Comparison of ENCODE assay signal across 1 cellular context in the genomic region with DNA sequence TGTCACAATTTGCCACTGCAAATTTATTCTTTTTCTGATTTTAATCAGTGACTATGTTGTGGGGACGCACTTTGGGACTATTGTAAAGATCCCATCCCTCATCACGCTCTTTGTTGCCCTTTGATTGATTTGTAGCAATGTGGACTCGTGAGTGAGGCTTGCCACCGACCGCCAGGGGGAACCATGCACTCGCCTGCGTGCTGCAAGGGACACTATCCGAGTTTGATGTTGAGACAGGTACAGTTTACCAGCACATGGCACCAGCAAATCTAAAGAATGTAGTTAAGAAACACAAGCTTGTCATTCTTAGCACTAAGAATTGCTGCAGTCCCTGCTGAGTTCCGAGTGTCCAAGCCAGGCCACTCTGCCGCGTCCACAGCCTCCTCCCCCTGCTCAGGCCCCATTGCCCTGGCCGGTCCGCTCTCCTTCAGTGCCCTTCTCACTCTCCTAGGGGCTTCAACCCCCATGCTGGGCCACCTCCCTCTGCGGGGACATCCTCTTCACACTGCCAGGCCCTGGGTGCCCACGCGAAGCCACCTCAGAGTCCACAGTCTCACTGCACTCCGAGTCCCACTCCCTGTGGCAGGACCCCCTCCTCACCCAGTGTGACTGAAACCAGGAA.
TF ChIP-seq lines count a peak whose summit lies in the region.

No MANE protein-coding gene starts in this region.

TF ChIP-seq in GM12878, 131 proteins besides CTCF, POLR2A, EP300 and RAD21:
- TF ChIP-seq RB1 (IDR thresholded peaks at IDR 0.05; ENCODE audit: borderline replicate concordance): no peak
- TF ChIP-seq, protein P1, sequence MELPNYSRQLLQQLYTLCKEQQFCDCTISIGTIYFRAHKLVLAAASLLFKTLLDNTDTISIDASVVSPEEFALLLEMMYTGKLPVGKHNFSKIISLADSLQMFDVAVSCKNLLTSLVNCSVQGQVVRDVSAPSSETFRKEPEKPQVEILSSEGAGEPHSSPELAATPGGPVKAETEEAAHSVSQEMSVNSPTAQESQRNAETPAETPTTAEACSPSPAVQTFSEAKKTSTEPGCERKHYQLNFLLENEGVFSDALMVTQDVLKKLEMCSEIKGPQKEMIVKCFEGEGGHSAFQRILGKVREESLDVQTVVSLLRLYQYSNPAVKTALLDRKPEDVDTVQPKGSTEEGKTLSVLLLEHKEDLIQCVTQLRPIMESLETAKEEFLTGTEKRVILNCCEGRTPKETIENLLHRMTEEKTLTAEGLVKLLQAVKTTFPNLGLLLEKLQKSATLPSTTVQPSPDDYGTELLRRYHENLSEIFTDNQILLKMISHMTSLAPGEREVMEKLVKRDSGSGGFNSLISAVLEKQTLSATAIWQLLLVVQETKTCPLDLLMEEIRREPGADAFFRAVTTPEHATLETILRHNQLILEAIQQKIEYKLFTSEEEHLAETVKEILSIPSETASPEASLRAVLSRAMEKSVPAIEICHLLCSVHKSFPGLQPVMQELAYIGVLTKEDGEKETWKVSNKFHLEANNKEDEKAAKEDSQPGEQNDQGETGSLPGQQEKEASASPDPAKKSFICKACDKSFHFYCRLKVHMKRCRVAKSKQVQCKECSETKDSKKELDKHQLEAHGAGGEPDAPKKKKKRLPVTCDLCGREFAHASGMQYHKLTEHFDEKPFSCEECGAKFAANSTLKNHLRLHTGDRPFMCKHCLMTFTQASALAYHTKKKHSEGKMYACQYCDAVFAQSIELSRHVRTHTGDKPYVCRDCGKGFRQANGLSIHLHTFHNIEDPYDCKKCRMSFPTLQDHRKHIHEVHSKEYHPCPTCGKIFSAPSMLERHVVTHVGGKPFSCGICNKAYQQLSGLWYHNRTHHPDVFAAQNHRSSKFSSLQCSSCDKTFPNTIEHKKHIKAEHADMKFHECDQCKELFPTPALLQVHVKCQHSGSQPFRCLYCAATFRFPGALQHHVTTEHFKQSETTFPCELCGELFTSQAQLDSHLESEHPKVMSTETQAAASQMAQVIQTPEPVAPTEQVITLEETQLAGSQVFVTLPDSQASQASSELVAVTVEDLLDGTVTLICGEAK (IDR thresholded peaks at IDR 0.05; ENCODE audit: borderline replicate concordance): no peak
- no peak for TF ChIP-seq LARP7 (IDR thresholded peaks at IDR 0.05)
- no peak for TF ChIP-seq BRCA1 (IDR thresholded peaks at IDR 0.05; ENCODE audit: low read depth, low read length)
- 0 out of 2 replicates have a peak, but pooled peaks have one; percentile 33 for TF ChIP-seq PKNOX1 (IDR thresholded peaks at IDR 0.05)
- TF ChIP-seq SMC3 (IDR thresholded peaks at IDR 0.05; ENCODE audit: borderline replicate concordance, low read length): peak; percentile 84
- 0 out of 2 replicates have a peak, but pooled peaks have one; percentile 32 for TF ChIP-seq YY1 (IDR thresholded peaks at IDR 0.05; ENCODE audit: low read depth, low read length)
- no peak for TF ChIP-seq SMAD5 (IDR thresholded peaks at IDR 0.05; ENCODE audit: low read depth)
